Comparison of ENCODE assay signal across 12 cellular contexts in the genomic region with DNA sequence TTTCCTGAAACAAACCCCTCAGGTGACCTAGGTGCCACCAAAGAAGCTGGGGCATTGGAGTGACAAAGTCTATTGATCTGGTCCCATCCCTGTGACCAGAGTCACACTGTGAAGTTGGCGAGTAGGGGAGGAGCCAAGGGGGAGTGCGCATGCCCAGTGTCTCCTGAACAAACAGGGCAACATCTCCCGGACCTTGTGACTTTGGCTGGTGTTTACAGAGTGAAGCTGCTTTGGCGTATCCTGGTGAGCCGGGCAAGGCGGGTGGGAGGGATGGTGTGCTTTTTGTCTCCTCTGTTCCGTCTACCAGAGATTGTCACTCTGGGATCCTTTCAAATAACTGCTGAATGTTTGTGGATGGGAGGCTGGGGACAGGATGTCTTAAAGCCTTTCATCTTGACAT.
"Had no signal": no experiment of that assay in that cellular context is flagged by ENCODE, and none has a peak within 500 bp of the region (broad histone marks: within the 10 kb centered on the region; RNA-seq: fewer than 3 reads in every experiment).

No MANE protein-coding gene starts in this region.

- H3K9me3 ChIP-seq: adrenal gland, gastroesophageal sphincter, psoas muscle, spleen had no signal

- H3K4me1 ChIP-seq: adrenal gland, gastroesophageal sphincter, spleen had no signal

- DNase-seq: activated CD4-positive, alpha-beta T cell treated with anti-CD3 and anti-CD28 coated beads for 4 hours; activated CD8-positive, alpha-beta memory T cell treated with anti-CD3 and anti-CD28 coated beads, Interleukin-2, amount 50 U/mL, for 4 hours; activated CD8-positive, alpha-beta T cell treated with anti-CD3 and anti-CD28 coated beads for 36 hours; activated effector memory CD4-positive, alpha-beta T cell treated with anti-CD3 and anti-CD28 coated beads, Interleukin-2, amount 50 U/mL, for 16 hours; activated T-cell treated with anti-CD3 and anti-CD28 coated beads, Interleukin-2, amount 50 U/mL, for 48 hours; adrenal gland; endodermal cell; kidney; left ventricle myocardium superior; psoas muscle; spleen had no signal

- H3K27ac ChIP-seq: adrenal gland, gastroesophageal sphincter, psoas muscle, spleen had no signal

- H3K36me3 ChIP-seq: adrenal gland, gastroesophageal sphincter, spleen had no signal

- H3K27me3 ChIP-seq: adrenal gland, gastroesophageal sphincter, spleen had no signal

- H3K4me3 ChIP-seq: adrenal gland, gastroesophageal sphincter, psoas muscle, spleen had no signal
